8 cellular contexts compared by ENCODE assay signal in the genomic region with DNA sequence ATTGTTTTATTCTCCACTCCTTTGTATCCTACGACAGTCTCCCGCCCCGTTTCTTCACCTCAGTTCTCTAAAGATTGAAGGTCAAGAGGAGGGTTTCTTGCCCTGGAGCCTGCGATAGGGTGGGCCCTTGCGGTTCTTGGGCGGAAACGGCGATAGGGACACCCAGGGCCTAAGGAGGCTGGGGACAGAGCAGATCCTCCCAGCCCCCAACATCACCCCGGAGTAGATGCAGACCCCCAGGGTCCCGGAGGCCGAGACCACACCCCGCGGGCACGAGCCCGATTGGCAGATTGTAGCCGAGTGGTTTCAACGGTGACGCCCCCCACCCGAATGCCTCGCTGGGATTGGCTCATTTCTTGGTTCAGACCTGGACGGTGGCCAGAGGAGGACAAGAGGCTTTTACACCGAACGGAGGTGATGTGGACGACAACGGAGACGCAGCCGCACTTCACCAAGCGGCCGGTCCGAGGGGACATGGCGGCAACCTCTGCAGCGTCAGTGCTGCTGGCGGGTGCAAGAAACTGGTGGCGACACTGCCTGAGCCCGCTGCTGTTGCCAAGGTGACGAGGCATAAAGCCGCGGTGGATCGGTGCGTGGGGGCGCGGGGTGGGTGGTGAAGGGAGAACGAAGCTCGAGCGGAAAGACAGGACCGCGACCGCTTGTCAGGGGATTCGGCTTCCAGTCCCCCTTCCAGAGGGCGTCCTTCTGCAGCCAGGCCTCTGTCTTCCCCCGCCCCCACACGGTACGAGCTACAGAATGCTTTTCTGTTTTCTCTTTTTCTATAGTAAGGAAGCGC. TPM values are rescaled to one million over a fixed set of nuclear protein-coding genes. Genes with fewer than 3 reads are reported as not detected.
A peak's percentile ranks its signal among the peaks of the same experiment; 100 is the strongest.
DNase-seq lines count a peak whose midpoint lies in the region; ATAC-seq and TF ChIP-seq lines count a peak whose summit lies in the region.

No MANE protein-coding gene starts in this region.

- H3K79me2 ChIP-seq in PC-9 (ENCODE audit: low read depth) = no peaks in the 10 kb centered on the region

- H3K9me3 ChIP-seq in CD8-positive, alpha-beta memory T cell (ENCODE audit: low read length) = no peaks in the 10 kb centered on the region
- H3K9me3 ChIP-seq in PC-9 (ENCODE audit: insufficient read depth, low read depth) (peaks cover 23% of the 10 kb centered on the region), esophagus muscularis mucosa (peaks cover 0 to 15% (median 6%) of the 10 kb centered on the region in 4 donors), muscle layer of colon (ENCODE audit: low read length) (no peaks in the 10 kb centered on the region)

- TF ChIP-seq EP300 in esophagus muscularis mucosa (IDR thresholded peaks at IDR 0.05) = no peak

- no peaks in the 10 kb centered on the region for H3K9me2 ChIP-seq in PC-9 (ENCODE audit: insufficient read depth)

- TF ChIP-seq CTCF in PC-9 (conservative IDR thresholded peaks at IDR 0.05) (no peak), esophagus muscularis mucosa (IDR thresholded peaks at IDR 0.05) (no peak)

- no peaks in the 10 kb centered on the region for H3K27me3 ChIP-seq in CD8-positive, alpha-beta memory T cell (ENCODE audit: insufficient read depth, low read length, poor library complexity, severe bottlenecking)
- H3K27me3 ChIP-seq in PC-9 (ENCODE audit: insufficient read depth, low read depth) = no peaks in the 10 kb centered on the region
- no peaks in the 10 kb centered on the region for H3K27me3 ChIP-seq in esophagus muscularis mucosa
- H3K27me3 ChIP-seq in muscle layer of colon (ENCODE audit: control insufficient read depth in 1 of 2, insufficient read depth in 2 of 2, low read length in 2 of 2) = no peaks in the 10 kb centered on the region

- H4K20me1 ChIP-seq in PC-9 (ENCODE audit: insufficient read depth) = no peaks in the 10 kb centered on the region

- CTCF ChIA-PET in CD8-positive, alpha-beta memory T cell (lab: Charles Lee) = no interaction called here
- CTCF ChIA-PET in PC-9 (lab: Charles Lee) = interaction anchor here (0.6 to 0.7 kb wide), 2 partner anchors 269 to 457 kb away, joined by 5 read pairs; no protein-coding TSS in a partner anchor

- peaks cover 20 to 27% (median 21%) of the 10 kb centered on the region in 3 donors for H3K4me1 Mint-ChIP-seq in CD8-positive, alpha-beta memory T cell
- peaks cover 18% of the 10 kb centered on the region for H3K4me1 Mint-ChIP-seq in activated T-cell treated with anti-CD3 and anti-CD28 coated beads, Interleukin-2, amount 50 U/mL, for 4 hours (ENCODE audit: low read depth)

- H3K27ac ChIP-seq in CD8-positive, alpha-beta memory T cell (ENCODE audit: low read depth, low read length) = peak overlapping the region; percentile 83
- H3K27ac ChIP-seq in PC-9 = no peak overlapping the region
- H3K27ac ChIP-seq in esophagus muscularis mucosa (replicated peaks in 1 of 4) = peak overlapping the region; percentile 71 to 86 (median 80)
- peak overlapping the region; percentile 76 for H3K27ac ChIP-seq in muscle layer of colon (ENCODE audit: low read depth, low read length)

- H3K4me1 ChIP-seq in CD8-positive, alpha-beta memory T cell (ENCODE audit: insufficient read depth, low read length) = peaks cover 9% of the 10 kb centered on the region
- H3K4me1 ChIP-seq in PC-9 (replicated peaks; ENCODE audit: insufficient read depth) = peaks cover 20% of the 10 kb centered on the region
- H3K4me1 ChIP-seq in esophagus muscularis mucosa = peaks cover 15 to 33% (median 22%) of the 10 kb centered on the region in 4 donors
- peaks cover 14% of the 10 kb centered on the region for H3K4me1 ChIP-seq in muscle layer of colon (ENCODE audit: insufficient read depth, low read length)

- H3K4me3 ChIP-seq in CD8-positive, alpha-beta memory T cell (ENCODE audit: low read length) = peak overlapping the region; percentile 85
- peak overlapping the region; percentile 65 for H3K4me3 ChIP-seq in Jurkat, Clone E6-1 (ENCODE audit: low read length)
- H3K4me3 ChIP-seq in PC-9 (peak overlapping the region; percentile 88), esophagus muscularis mucosa (peak overlapping the region; percentile 71 to 88 (median 79)), muscle layer of colon (ENCODE audit: low read depth in 1 of 2, low read length in 2 of 2) (peak overlapping the region; percentile 83 to 85)

- intact Hi-C loops in PC-9 (cut with micrococcal nuclease; ENCODE audit: unreplicated experiment) = no loop called here
- intact Hi-C loops in esophagus muscularis mucosa (cut with DNase I) = no loop called here

- peak; percentile 40 to 79 (median 61) for DNase-seq in CD8-positive, alpha-beta memory T cell
- peak; percentile 74 for DNase-seq in Jurkat, Clone E6-1 (ENCODE audit: low read depth, low spot score)
- DNase-seq in PC-9 = peak; percentile 82 to 91
- DNase-seq in activated T-cell treated with anti-CD3 and anti-CD28 coated beads, Interleukin-2, amount 50 U/mL, for 4 hours = peak; percentile 48
- peak; percentile 93 for DNase-seq in esophagus muscularis mucosa (ENCODE audit: extremely low spot score)
- DNase-seq in stimulated activated CD8-positive, alpha-beta memory T cell treated with anti-CD3 and anti-CD28 coated beads, Interleukin-7, amount 100 ng/mL, for 1 hour (ENCODE audit: low read depth in 2 of 2) = peak; percentile 35 to 39

- peak overlapping the region; percentile 23 to 97 (median 83) for H3K27ac Mint-ChIP-seq in CD8-positive, alpha-beta memory T cell

- WGBS in esophagus muscularis mucosa = under 1% methylated on average over 42 of the region's 54 CpGs

- peak; percentile 67 for ATAC-seq in GM21423 (IDR thresholded peaks at IDR 0.05; ENCODE audit: unreplicated experiment)
- ATAC-seq in activated T-cell treated with anti-CD3 and anti-CD28 coated beads, Interleukin-2, amount 50 U/mL, for 4 hours = peak; percentile 89 to 93

- H3K4me3 Mint-ChIP-seq in CD8-positive, alpha-beta memory T cell = peak overlapping the region; percentile 90 to 98 (median 96)
- peak overlapping the region; percentile 94 for H3K4me3 Mint-ChIP-seq in activated T-cell treated with anti-CD3 and anti-CD28 coated beads, Interleukin-2, amount 50 U/mL, for 4 hours

- TF ChIP-seq POLR2A in esophagus muscularis mucosa (IDR thresholded peaks at IDR 0.05; ENCODE audit: low read depth) = peak; percentile 25

- POLR2A ChIA-PET in CD8-positive, alpha-beta memory T cell (lab: Charles Lee) = interaction anchor here (0.6 to 1.5 kb wide), 2 partner anchors 19 kb away, joined by 4 to 6 read pairs; partner anchors contain the start of gene MCF2L2
- POLR2A ChIA-PET in PC-9 (lab: Charles Lee; ENCODE audit: unreplicated experiment) = no interaction called here

- H3K36me3 Mint-ChIP-seq in CD8-positive, alpha-beta memory T cell = peaks cover 6 to 10% (median 7%) of the 10 kb centered on the region in 3 donors
- no peaks in the 10 kb centered on the region for H3K36me3 Mint-ChIP-seq in activated T-cell treated with anti-CD3 and anti-CD28 coated beads, Interleukin-2, amount 50 U/mL, for 4 hours (ENCODE audit: insufficient read depth)

- H3K9ac ChIP-seq in muscle layer of colon (ENCODE audit: low read length) = peak overlapping the region; percentile 73

- BruUV-seq in PC-9 (replicated peaks; lab: Mats Ljungman, UMichigan) = no TSS peak

- H3K27me3 Mint-ChIP-seq in CD8-positive, alpha-beta memory T cell = peaks cover 0 to 2% of the 10 kb centered on the region in 2 donors
- H3K27me3 Mint-ChIP-seq in activated T-cell treated with anti-CD3 and anti-CD28 coated beads, Interleukin-2, amount 50 U/mL, for 4 hours (ENCODE audit: low read depth) = no peaks in the 10 kb centered on the region

- H2AFZ ChIP-seq in PC-9 = peak overlapping the region; percentile 97

- peaks cover 14% of the 10 kb centered on the region; the same call in 1 of the 2 replicates for H3F3A ChIP-seq in PC-9 (ENCODE audit: insufficient read depth, low read depth)

- peaks cover 16 to 19% (median 16%) of the 10 kb centered on the region in 5 donors for H3K9me3 Mint-ChIP-seq in CD8-positive, alpha-beta memory T cell
- H3K9me3 Mint-ChIP-seq in activated T-cell treated with anti-CD3 and anti-CD28 coated beads, Interleukin-2, amount 50 U/mL, for 4 hours = peaks cover 23% of the 10 kb centered on the region

- H3K36me3 ChIP-seq in CD8-positive, alpha-beta memory T cell (ENCODE audit: insufficient read depth, low read length) = no peaks in the 10 kb centered on the region
- H3K36me3 ChIP-seq in PC-9 (ENCODE audit: low read depth) (no peaks in the 10 kb centered on the region), esophagus muscularis mucosa (peaks cover 0 to 8% (median 1%) of the 10 kb centered on the region in 4 donors), muscle layer of colon (ENCODE audit: insufficient read depth, low read length) (no peaks in the 10 kb centered on the region)

- peak overlapping the region; percentile 92 for H3K4me2 ChIP-seq in PC-9

RNA-seq across cellular contexts. Expression of gene MCF2L2, which starts 19.0 kb away (rescaled TPM):
- total RNA-seq in CD8-positive, alpha-beta memory T cell = 1 to 10 TPM; 2.8 to 3.5 TPM
- 0.78 TPM for polyA plus RNA-seq in CD8-positive, alpha-beta memory T cell
- polyA plus RNA-seq in Jurkat, Clone E6-1 (2012; ENCODE audit: insufficient read depth, insufficient read length) = 1.8 TPM
- total RNA-seq in PC-9 (2021) (1.7 and 2.3 TPM in 2 replicates), esophagus muscularis mucosa (1 to 10 TPM in 3 of 4 donors, under 1 TPM in 1; 0.99 to 3.3 (median 1.3) TPM)
- total RNA-seq in activated T-cell treated with anti-CD3 and anti-CD28 coated beads, Interleukin-2, amount 50 U/mL, for 4 hours = 1 to 10 TPM in 2 of 3 donors, under 1 TPM in 1; 0.58 to 1.4 (median 1.3) TPM

Comparison
In these comparisons a context has a peak if more than half of its experiments do, and no peak if none do; other contexts are left out.
1. DNase-seq: peak in every context shown above with its lines; median percentile 93 in esophagus muscularis mucosa; 86 in PC-9; 74 in Jurkat, Clone E6-1; 61 in CD8-positive, alpha-beta memory T cell; 48 in activated T-cell treated with anti-CD3 and anti-CD28 coated beads, Interleukin-2, amount 50 U/mL, for 4 hours; 37 in stimulated activated CD8-positive, alpha-beta memory T cell treated with anti-CD3 and anti-CD28 coated beads, Interleukin-7, amount 100 ng/mL, for 1 hour.